In the genomic region with DNA sequence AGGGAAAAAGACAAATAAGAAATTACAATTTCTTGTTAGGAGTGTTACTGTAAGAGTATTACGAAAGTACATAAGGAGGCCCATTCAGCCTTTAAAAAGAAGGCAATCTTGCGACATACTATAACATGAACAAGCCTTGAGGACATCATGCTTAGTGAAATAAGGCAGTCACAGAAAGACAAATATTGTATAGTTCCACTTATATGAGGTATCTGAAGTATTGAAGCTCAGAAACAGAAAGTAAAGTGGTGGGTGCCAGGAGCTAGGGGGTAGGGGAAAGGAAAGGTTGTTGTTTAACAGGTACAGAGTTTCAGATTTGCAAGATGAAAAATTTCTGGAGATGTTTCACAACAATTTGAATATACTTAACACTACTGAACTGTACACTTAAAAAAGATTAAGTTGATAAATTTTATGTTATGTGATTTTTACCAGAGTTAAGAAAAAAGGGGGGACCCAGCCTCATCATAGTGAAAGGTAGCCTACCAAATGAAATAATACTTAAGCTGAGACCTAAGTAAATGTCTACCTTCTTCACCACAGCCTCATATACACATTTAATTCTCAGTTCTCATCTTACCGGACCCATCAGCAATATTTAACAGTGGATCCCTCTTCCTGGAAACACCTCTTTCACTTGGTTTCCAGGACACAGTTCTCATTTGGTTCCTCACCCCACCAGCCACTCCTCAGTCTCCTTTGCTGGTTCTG, we compare ENCODE assay signal across 1 cellular context.
A peak's percentile ranks its signal among the peaks of the same experiment; 100 is the strongest.
TF ChIP-seq lines count a peak whose summit lies in the region.

No MANE protein-coding gene starts in this region.

TF ChIP-seq in K562, 482 proteins besides CTCF, POLR2A, EP300 and RAD21 (continued from another document):
- TF ChIP-seq ZNF830 (CRISPR knock-in tag; IDR thresholded peaks at IDR 0.05) (no peak), CEBPG (CRISPR knock-in tag; IDR thresholded peaks at IDR 0.05) (no peak), CEBPG (tag; conservative IDR thresholded peaks at IDR 0.05 in 1 of 2, IDR thresholded peaks at IDR 0.05 in 1 of 2) (peak; percentile 82 to 85), GATAD2B (IDR thresholded peaks at IDR 0.05; ENCODE audit: borderline replicate concordance) (no peak)
- TF ChIP-seq, protein P1, sequence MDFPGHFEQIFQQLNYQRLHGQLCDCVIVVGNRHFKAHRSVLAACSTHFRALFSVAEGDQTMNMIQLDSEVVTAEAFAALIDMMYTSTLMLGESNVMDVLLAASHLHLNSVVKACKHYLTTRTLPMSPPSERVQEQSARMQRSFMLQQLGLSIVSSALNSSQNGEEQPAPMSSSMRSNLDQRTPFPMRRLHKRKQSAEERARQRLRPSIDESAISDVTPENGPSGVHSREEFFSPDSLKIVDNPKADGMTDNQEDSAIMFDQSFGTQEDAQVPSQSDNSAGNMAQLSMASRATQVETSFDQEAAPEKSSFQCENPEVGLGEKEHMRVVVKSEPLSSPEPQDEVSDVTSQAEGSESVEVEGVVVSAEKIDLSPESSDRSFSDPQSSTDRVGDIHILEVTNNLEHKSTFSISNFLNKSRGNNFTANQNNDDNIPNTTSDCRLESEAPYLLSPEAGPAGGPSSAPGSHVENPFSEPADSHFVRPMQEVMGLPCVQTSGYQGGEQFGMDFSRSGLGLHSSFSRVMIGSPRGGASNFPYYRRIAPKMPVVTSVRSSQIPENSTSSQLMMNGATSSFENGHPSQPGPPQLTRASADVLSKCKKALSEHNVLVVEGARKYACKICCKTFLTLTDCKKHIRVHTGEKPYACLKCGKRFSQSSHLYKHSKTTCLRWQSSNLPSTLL (IDR thresholded peaks at IDR 0.05), result peak; percentile 45; the same call in 1 of the 2 replicates
